ENCODE assay signal across 30 cellular contexts in genomic region chr3:7581831-7582230, GRCh38.
"Had no signal": no experiment of that assay in that cellular context is flagged by ENCODE, and none has a peak within 500 bp of the region (broad histone marks: within the 10 kb centered on the region; RNA-seq: fewer than 3 reads in every experiment).

No MANE protein-coding gene starts in this region.

- DNase-seq: activated B cell treated with CpG ODN at 0.5 μM for 24 hours; activated CD4-positive, alpha-beta memory T cell treated with anti-CD3 and anti-CD28 coated beads for 36 hours; activated CD4-positive, alpha-beta T cell treated with anti-CD3 and anti-CD28 coated beads for 48 hours; activated CD4-positive, alpha-beta T cell treated with anti-CD3 and anti-CD28 coated beads, Interleukin-2, amount 50 U/mL, for 1 hour; activated CD8-positive, alpha-beta memory T cell treated with anti-CD3 and anti-CD28 coated beads, Interleukin-2, amount 10 ng/mL, durations not matched to agents 7 days and 5 days; activated CD8-positive, alpha-beta memory T cell treated with anti-CD3 and anti-CD28 coated beads, Interleukin-2, amount 50 U/mL, for 4 hours; activated CD8-positive, alpha-beta T cell treated with anti-CD3 and anti-CD28 coated beads, Interleukin-2, amount 10 ng/mL, durations not matched to agents 7 days and 5 days; activated effector memory CD4-positive, alpha-beta T cell treated with anti-CD3 and anti-CD28 coated beads, Interleukin-2, amount 50 U/mL, for 16 hours; activated naive CD4-positive, alpha-beta T cell treated with anti-CD3 and anti-CD28 coated beads for 36 hours; activated naive CD8-positive, alpha-beta T cell treated with anti-CD3 and anti-CD28 coated beads for 36 hours; activated naive CD8-positive, alpha-beta T cell treated with anti-CD3 and anti-CD28 coated beads, Interleukin-2, amount 50 U/mL, for 24 hours; activated T-cell treated with anti-CD3 and anti-CD28 coated beads, Interleukin-2, amount 50 U/mL, for 1 hour; activated T-cell treated with anti-CD3 and anti-CD28 coated beads, Interleukin-2, amount 50 U/mL, for 48 hours; adrenal gland; anterior cingulate cortex; cortex of kidney; dermis blood vessel endothelial cell; effector CD4-positive, alpha-beta T cell; effector memory CD8-positive, alpha-beta T cell; erythroblast; foreskin melanocyte; heart right ventricle; T-helper 1 cell; T-helper 17 cell; T1000; WERI-Rb-1 had no signal

- H3K4me3 ChIP-seq: adrenal gland, breast epithelium, esophagus muscularis mucosa, gastroesophageal sphincter, heart right ventricle, hepatocyte had no signal
